Comparison of ENCODE assay signal across 19 cellular contexts in the genomic region with DNA sequence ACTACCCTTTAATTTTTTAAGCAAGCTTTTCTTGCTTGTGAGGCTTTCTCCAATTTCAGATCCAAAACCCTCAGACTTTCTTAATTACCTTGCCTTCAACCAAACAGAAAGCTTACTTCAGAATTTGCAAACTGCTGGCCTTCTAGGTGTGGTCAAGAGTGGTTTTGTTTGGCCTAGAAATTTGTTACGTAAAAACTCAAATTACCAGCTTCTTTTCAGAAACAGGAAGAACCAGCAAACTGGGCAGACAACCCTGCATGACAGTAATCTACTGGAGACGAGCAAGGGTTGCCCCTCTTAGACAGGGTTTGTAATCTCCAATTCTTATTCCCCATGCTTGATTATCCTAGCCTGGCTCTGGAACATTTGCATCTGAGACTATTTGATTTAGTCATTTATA.
"Had no signal": no experiment of that assay in that cellular context is flagged by ENCODE, and none has a peak within 500 bp of the region (broad histone marks: within the 10 kb centered on the region; RNA-seq: fewer than 3 reads in every experiment).

No MANE protein-coding gene starts in this region.

- H3K4me3 ChIP-seq: cardiac muscle cell, esophagus squamous epithelium, neural progenitor cell, prostate gland, stomach, upper lobe of left lung had no signal

- H3K9me3 ChIP-seq: esophagus squamous epithelium, prostate gland, stomach, upper lobe of left lung had no signal

- H3K27me3 ChIP-seq: cardiac muscle cell, esophagus squamous epithelium, neural progenitor cell, stomach, upper lobe of left lung had no signal

- ATAC-seq: activated CD8-positive, alpha-beta T cell treated with anti-CD3 and anti-CD28 coated beads, Interleukin-2, amount 10 ng/mL, durations not matched to agents 7 days and 5 days; effector memory CD8-positive, alpha-beta T cell; naive thymus-derived CD4-positive, alpha-beta T cell; right cardiac atrium had no signal

- H3K36me3 ChIP-seq: cardiac muscle cell, neural progenitor cell, prostate gland, upper lobe of left lung had no signal

- H3K27ac ChIP-seq: cardiac muscle cell, esophagus squamous epithelium, neural progenitor cell, prostate gland, stomach, upper lobe of left lung had no signal

- H3K4me1 ChIP-seq: esophagus squamous epithelium, neural progenitor cell, prostate gland had no signal

- DNase-seq: activated CD4-positive, alpha-beta T cell treated with anti-CD3 and anti-CD28 coated beads, Interleukin-2, amount 10 ng/mL, durations not matched to agents 7 days and 5 days; activated CD8-positive, alpha-beta T cell treated with anti-CD3 and anti-CD28 coated beads, Interleukin-2, amount 10 ng/mL, durations not matched to agents 7 days and 5 days; activated naive CD4-positive, alpha-beta T cell treated with Interleukin-2 at 50 U/mL for 16 hours; activated naive CD8-positive, alpha-beta T cell treated with anti-CD3 and anti-CD28 coated beads, Interleukin-2, amount 10 ng/mL, durations not matched to agents 7 days and 5 days; activated T-cell treated with anti-CD3 and anti-CD28 coated beads, Interleukin-2, amount 50 U/mL, for 24 hours; amygdala; effector memory CD8-positive, alpha-beta T cell; esophagus squamous epithelium; mesendoderm; naive thymus-derived CD4-positive, alpha-beta T cell; right cardiac atrium; small intestine; stimulated activated CD4-positive, alpha-beta T cell treated with anti-CD3 and anti-CD28 coated beads, Interleukin-4, amount 100 ng/mL, for 1 hour; stomach; T-helper 2 cell had no signal
